8 cellular contexts compared by ENCODE assay signal in genomic region chr11:95788921-95789505, GRCh38. TPM values are rescaled to one million over a fixed set of nuclear protein-coding genes. Genes with fewer than 3 reads are reported as not detected.
DNase-seq lines count a peak whose midpoint lies in the region; ATAC-seq and TF ChIP-seq lines count a peak whose summit lies in the region.

No MANE protein-coding gene starts in this region.

- H3K4me3 ChIP-seq in coronary artery = peak overlapping the region; percentile 89

- ATAC-seq in T-cell (replicated peaks in 1 of 4) (no peak), HG03457 (IDR thresholded peaks at IDR 0.05; ENCODE audit: unreplicated experiment) (no peak)
- ATAC-seq in stimulated activated naive CD8-positive, alpha-beta T cell treated with anti-CD3 and anti-CD28 coated beads, Interleukin-15, Interleukin-2, amounts not matched to agents 100 U/mL and 50 U/mL, for 24 hours = no peak

- TF ChIP-seq CTCF in coronary artery (IDR thresholded peaks at IDR 0.05) = no peak

- H3K4me3 Mint-ChIP-seq in T-cell = peak overlapping the region; percentile 96 to 99 (median 99)

- no peaks in the 10 kb centered on the region for H3K27me3 Mint-ChIP-seq in T-cell

- peak overlapping the region; percentile 98 to 99 for H3K27ac ChIP-seq in coronary artery

- H3K27ac Mint-ChIP-seq in T-cell = peak overlapping the region; percentile 83 to 100

- POLR2A ChIA-PET in T-cell (lab: Charles Lee) = interaction anchor here (0.6 to 3.1 kb wide), 14 partner anchors 10 to 722 kb away, joined by 3 to 21 read pairs (median 4); partner anchors contain the start of genes ENDOD1 (in 2 of the 2), SRSF8 (in 2 of the 2), CCDC82 (in 1 of the 2) and JRKL (in 1 of the 2)

- peaks cover 31% of the 10 kb centered on the region for H3K36me3 Mint-ChIP-seq in T-cell

- H3K9me3 Mint-ChIP-seq in T-cell = no peaks in the 10 kb centered on the region

- CTCF ChIA-PET in T-cell (lab: Charles Lee) = interaction anchor here (0.5 to 3.5 kb wide), 13 partner anchors 24 to 722 kb away, joined by 3 to 16 read pairs (median 6); partner anchors contain the start of genes CCDC82 (in 1 of the 2), ENDOD1 (in 1 of the 2), JRKL (in 1 of the 2) and SESN3 (in 1 of the 2)

- DNase-seq in NCI-H510A treated with DMSO at 0.1 percent for 48 hours (lab: John Stamatoyannopoulos, UW) = peak; percentile 28
- DNase-seq in NCI-H510A (lab: John Stamatoyannopoulos, UW) = no peak
- peak; percentile 66 for DNase-seq in HT-29 (ENCODE audit: low spot score)
- peak in 26 of 34 experiments; percentile 2 to 45 (median 25) for DNase-seq in T-cell
- no peak for DNase-seq in coronary artery (ENCODE audit: low spot score)
- peak; percentile 20 for DNase-seq in medulla oblongata (ENCODE audit: extremely low spot score)
- DNase-seq in stimulated activated naive CD8-positive, alpha-beta T cell treated with anti-CD3 and anti-CD28 coated beads, Interleukin-15, Interleukin-2, amounts not matched to agents 100 U/mL and 50 U/mL, for 24 hours = peak; percentile 40

- peaks cover 45 to 64% (median 63%) of the 10 kb centered on the region in 3 donors for H3K4me1 Mint-ChIP-seq in T-cell

RNA-seq across cellular contexts. Expression of gene FAM76B, which starts 0.6 kb away (rescaled TPM):
- total RNA-seq in HT-29 (2014; rRNA removed; shearing (Covaris generic)) = 16.9 and 17.7 TPM in 2 replicates
- total RNA-seq in T-cell = 10 to 100 TPM; 41.5 to 81.0 (median 45.4) TPM

RNA-seq across cellular contexts. Expression of gene CEP57, which starts 1.3 kb away (rescaled TPM):
- 24.8 and 26.0 TPM in 2 replicates for total RNA-seq in HT-29 (2014; rRNA removed; shearing (Covaris generic))
- 10 to 100 TPM; 57.6 to 69.6 (median 65.0) TPM for total RNA-seq in T-cell

Comparison
In these comparisons a context has a peak if more than half of its experiments do, and no peak if none do; other contexts are left out.
1. DNase-seq: peak in NCI-H510A treated with DMSO at 0.1 percent for 48 hours (single experiment), HT-29 (single experiment), T-cell (26 of 34), medulla oblongata (single experiment) and stimulated activated naive CD8-positive, alpha-beta T cell treated with anti-CD3 and anti-CD28 coated beads, Interleukin-15, Interleukin-2, amounts not matched to agents 100 U/mL and 50 U/mL, for 24 hours (single experiment); none in NCI-H510A (single experiment) and coronary artery (single experiment).